ENCODE assay signal across 1 cellular context in the genomic region with DNA sequence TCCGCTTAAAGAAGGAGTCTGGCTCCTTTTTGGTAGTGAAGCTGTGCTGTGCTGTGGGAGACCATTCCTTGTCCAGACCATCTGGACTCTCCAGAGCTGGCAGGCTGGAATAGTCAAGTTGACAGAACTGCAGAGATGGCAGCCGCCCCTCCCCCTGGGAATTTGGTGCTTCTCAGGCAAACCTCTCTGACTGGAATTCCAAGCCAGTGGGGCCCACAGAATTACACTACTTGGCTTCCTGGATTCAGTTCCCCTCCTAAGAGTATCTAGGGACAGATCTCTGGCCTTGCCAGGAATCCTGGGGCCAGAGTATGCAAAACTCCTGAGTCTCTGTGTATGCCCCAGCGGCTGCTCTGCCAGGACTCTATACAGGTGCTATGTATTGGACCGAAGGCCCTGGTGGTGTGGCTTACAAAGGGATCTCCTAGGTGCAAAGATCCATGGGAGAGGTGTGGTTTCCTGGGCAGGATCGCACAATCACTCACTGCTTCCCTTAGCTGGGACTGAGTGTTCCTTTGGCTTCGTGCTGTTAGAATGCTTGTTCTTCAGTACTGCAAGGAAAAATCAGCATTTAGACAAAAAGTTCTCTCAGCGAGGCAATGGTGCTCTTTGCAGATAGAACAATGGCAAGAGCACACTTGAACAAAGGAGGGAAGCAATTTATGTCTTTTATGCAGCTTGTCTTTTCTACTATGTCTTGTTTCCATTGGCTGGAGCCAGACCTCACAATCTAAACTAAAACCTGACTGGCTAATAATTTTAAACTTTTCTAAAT.
TF ChIP-seq lines count a peak whose summit lies in the region.

No MANE protein-coding gene starts in this region.

TF ChIP-seq in SK-N-SH, 30 proteins besides CTCF, POLR2A, EP300 and RAD21 (continued from another document):
- TF ChIP-seq, protein P1, sequence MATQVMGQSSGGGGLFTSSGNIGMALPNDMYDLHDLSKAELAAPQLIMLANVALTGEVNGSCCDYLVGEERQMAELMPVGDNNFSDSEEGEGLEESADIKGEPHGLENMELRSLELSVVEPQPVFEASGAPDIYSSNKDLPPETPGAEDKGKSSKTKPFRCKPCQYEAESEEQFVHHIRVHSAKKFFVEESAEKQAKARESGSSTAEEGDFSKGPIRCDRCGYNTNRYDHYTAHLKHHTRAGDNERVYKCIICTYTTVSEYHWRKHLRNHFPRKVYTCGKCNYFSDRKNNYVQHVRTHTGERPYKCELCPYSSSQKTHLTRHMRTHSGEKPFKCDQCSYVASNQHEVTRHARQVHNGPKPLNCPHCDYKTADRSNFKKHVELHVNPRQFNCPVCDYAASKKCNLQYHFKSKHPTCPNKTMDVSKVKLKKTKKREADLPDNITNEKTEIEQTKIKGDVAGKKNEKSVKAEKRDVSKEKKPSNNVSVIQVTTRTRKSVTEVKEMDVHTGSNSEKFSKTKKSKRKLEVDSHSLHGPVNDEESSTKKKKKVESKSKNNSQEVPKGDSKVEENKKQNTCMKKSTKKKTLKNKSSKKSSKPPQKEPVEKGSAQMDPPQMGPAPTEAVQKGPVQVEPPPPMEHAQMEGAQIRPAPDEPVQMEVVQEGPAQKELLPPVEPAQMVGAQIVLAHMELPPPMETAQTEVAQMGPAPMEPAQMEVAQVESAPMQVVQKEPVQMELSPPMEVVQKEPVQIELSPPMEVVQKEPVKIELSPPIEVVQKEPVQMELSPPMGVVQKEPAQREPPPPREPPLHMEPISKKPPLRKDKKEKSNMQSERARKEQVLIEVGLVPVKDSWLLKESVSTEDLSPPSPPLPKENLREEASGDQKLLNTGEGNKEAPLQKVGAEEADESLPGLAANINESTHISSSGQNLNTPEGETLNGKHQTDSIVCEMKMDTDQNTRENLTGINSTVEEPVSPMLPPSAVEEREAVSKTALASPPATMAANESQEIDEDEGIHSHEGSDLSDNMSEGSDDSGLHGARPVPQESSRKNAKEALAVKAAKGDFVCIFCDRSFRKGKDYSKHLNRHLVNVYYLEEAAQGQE (IDR thresholded peaks at IDR 0.05; ENCODE audit: low read depth, low read length) = no peak
- TF ChIP-seq, protein P2, sequence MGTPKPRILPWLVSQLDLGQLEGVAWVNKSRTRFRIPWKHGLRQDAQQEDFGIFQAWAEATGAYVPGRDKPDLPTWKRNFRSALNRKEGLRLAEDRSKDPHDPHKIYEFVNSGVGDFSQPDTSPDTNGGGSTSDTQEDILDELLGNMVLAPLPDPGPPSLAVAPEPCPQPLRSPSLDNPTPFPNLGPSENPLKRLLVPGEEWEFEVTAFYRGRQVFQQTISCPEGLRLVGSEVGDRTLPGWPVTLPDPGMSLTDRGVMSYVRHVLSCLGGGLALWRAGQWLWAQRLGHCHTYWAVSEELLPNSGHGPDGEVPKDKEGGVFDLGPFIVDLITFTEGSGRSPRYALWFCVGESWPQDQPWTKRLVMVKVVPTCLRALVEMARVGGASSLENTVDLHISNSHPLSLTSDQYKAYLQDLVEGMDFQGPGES (IDR thresholded peaks at IDR 0.05; ENCODE audit: low read depth, low read length) = no peak
- no peak for TF ChIP-seq RCOR1 (IDR thresholded peaks at IDR 0.05; ENCODE audit: low read length)
- TF ChIP-seq, protein P3, sequence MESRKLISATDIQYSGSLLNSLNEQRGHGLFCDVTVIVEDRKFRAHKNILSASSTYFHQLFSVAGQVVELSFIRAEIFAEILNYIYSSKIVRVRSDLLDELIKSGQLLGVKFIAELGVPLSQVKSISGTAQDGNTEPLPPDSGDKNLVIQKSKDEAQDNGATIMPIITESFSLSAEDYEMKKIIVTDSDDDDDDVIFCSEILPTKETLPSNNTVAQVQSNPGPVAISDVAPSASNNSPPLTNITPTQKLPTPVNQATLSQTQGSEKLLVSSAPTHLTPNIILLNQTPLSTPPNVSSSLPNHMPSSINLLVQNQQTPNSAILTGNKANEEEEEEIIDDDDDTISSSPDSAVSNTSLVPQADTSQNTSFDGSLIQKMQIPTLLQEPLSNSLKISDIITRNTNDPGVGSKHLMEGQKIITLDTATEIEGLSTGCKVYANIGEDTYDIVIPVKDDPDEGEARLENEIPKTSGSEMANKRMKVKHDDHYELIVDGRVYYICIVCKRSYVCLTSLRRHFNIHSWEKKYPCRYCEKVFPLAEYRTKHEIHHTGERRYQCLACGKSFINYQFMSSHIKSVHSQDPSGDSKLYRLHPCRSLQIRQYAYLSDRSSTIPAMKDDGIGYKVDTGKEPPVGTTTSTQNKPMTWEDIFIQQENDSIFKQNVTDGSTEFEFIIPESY (IDR thresholded peaks at IDR 0.05; ENCODE audit: borderline replicate concordance, low read depth) = no peak
